22 cellular contexts compared by ENCODE assay signal in the genomic region with DNA sequence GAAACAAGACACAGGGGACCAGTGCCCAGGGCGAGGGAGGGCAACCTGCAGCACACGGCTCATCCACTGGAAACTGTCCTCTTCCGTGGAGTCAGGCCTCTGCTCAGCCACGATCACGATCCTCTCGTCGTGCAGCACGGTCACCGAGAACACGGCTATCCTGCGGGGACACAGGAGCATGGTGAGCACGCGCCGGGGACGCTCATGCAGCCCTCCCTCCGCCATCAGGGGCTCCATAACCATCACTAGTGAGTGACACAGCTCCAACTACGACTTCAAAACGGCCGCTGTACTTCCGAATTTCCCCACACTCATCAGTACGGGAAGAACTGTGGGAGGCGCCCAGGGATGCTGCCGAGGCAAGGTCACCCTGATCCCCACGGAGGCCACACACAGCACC.
A peak's percentile ranks its signal among the peaks of the same experiment; 100 is the strongest.
DNase-seq lines count a peak whose midpoint lies in the region; ATAC-seq and TF ChIP-seq lines count a peak whose summit lies in the region.
"Had no signal": no experiment of that assay in that cellular context is flagged by ENCODE, and none has a peak within 500 bp of the region (broad histone marks: within the 10 kb centered on the region; RNA-seq: fewer than 3 reads in every experiment).

No MANE protein-coding gene starts in this region.

- H3K27me3 ChIP-seq in BLaER1 (no peaks in the 10 kb centered on the region), spleen (replicated peaks in 1 of 7) (no peaks in the 10 kb centered on the region)

- H3K4me3 ChIP-seq in BLaER1 (no peak overlapping the region), spleen (no peak overlapping the region)
- H3K4me3 ChIP-seq: GM23248 had no signal

- no peaks in the 10 kb centered on the region for H3K9me3 Mint-ChIP-seq in nephron progenitor cell
- H3K9me3 Mint-ChIP-seq: CD8-positive, alpha-beta memory T cell; HFFc6; IgD-negative memory B cell had no signal

- no peaks in the 10 kb centered on the region for H4K20me1 ChIP-seq in BLaER1

- no peak overlapping the region for H3K9ac ChIP-seq in BLaER1
- H3K9ac ChIP-seq: GM23248 had no signal

- ATAC-seq in GM21447 (IDR thresholded peaks at IDR 0.05; ENCODE audit: unreplicated experiment) (no peak), GM19035 (IDR thresholded peaks at IDR 0.05; ENCODE audit: unreplicated experiment) (no peak)
- ATAC-seq: HCT116, HepG2 had no signal

- H3K27ac Mint-ChIP-seq in nephron progenitor cell = no peak overlapping the region
- H3K27ac Mint-ChIP-seq: CD4-positive, CD25-positive, alpha-beta regulatory T cell; HFFc6 had no signal

- H3K9me3 ChIP-seq in BLaER1 (no peaks in the 10 kb centered on the region), spleen (no peaks in the 10 kb centered on the region)

- no peak for TF ChIP-seq POLR2A in spleen (IDR thresholded peaks at IDR 0.05)

- peak overlapping the region; percentile 11 for H3K4me3 Mint-ChIP-seq in nephron progenitor cell
- H3K4me3 Mint-ChIP-seq: CD4-positive, CD25-positive, alpha-beta regulatory T cell; CD8-positive, alpha-beta memory T cell; HFFc6; IgD-negative memory B cell had no signal

- H3K4me1 Mint-ChIP-seq in nephron progenitor cell = peaks cover 57% of the 10 kb centered on the region
- H3K4me1 Mint-ChIP-seq: CD4-positive, CD25-positive, alpha-beta regulatory T cell; CD8-positive, alpha-beta memory T cell had no signal

- DNase-seq in nephron progenitor cell (no peak), spleen (peak; percentile 58), EL (no peak)
- DNase-seq: 8988T; C1 segment of cervical spinal cord; CD4-positive, CD25-positive, alpha-beta regulatory T cell; CD8-positive, alpha-beta memory T cell; COR-L47; DMS 273 treated with DMSO at 0.1 percent for 48 hours; DMS53; DND-41; GM23248; H7; HFFc6; KBM-7 had no signal

- intact Hi-C loops in spleen (cut with DNase I; ENCODE audit: low total_unique reads) = no loop called here

- peaks cover 43% of the 10 kb centered on the region for H3K4me1 ChIP-seq in BLaER1
- H3K4me1 ChIP-seq in spleen = no peaks in the 10 kb centered on the region

- H3K27me3 Mint-ChIP-seq in nephron progenitor cell (ENCODE audit: low read depth, poor library complexity) = peaks cover 4% of the 10 kb centered on the region
- H3K27me3 Mint-ChIP-seq: CD4-positive, CD25-positive, alpha-beta regulatory T cell had no signal

- peaks cover 72% of the 10 kb centered on the region for H3K36me3 Mint-ChIP-seq in nephron progenitor cell (ENCODE audit: low read depth)
- H3K36me3 Mint-ChIP-seq: IgD-negative memory B cell had no signal

- no peak for TF ChIP-seq CTCF in VCaP (conservative IDR thresholded peaks at IDR 0.05)
- TF ChIP-seq CTCF in nephron progenitor cell (IDR thresholded peaks at IDR 0.05) = no peak
- no peak for TF ChIP-seq CTCF in spleen (IDR thresholded peaks at IDR 0.05 in 8 of 11, conservative IDR thresholded peaks at IDR 0.05 in 3 of 11)

- H3K36me3 ChIP-seq in BLaER1 = peaks cover 65% of the 10 kb centered on the region
- peaks cover 0 to 72% (median 7%) of the 10 kb centered on the region in 6 donors for H3K36me3 ChIP-seq in spleen

- H3K4me2 ChIP-seq in BLaER1 = 0 out of 2 replicates have a peak overlapping the region, but pooled peaks have one; percentile 77

- WGBS in spleen, 5 donors = 91 to 94% (median 92%) methylated on average over 22 to 24 of the region's 24 CpGs

- no peak overlapping the region for H3K27ac ChIP-seq in BLaER1
- peak overlapping the region; percentile 2; the same call in 1 of the 2 replicates for H3K27ac ChIP-seq in VCaP
- no peak overlapping the region for H3K27ac ChIP-seq in spleen
- H3K27ac ChIP-seq: GM23248 had no signal
